5 cellular contexts compared by ENCODE assay signal in genomic region chr5:81592085-81592484, GRCh38.
DNase-seq lines count a peak whose midpoint lies in the region; ATAC-seq, FAIRE-seq and TF ChIP-seq lines count a peak whose summit lies in the region.
"Not testable (repeated sequence)": the region's sequence is repeated elsewhere in the genome, so short reads cannot be mapped to it uniquely, and the experiment has no call there.

No MANE protein-coding gene starts in this region.

- H3K9ac ChIP-seq in HepG2 (ENCODE audit: insufficient read depth, low read depth, low read length): not testable (repeated sequence)

- DNase-seq in Jurkat, Clone E6-1 (ENCODE audit: low read depth, low spot score): peak; percentile 49
- DNase-seq in LoVo (ENCODE audit: low spot score) (peak; percentile 22), NCI-H345 (lab: John Stamatoyannopoulos, UW) (peak; percentile 3), SHP77 (lab: John Stamatoyannopoulos, UW) (peak; percentile 42 to 67)
- not testable (repeated sequence) for DNase-seq in HepG2 (ENCODE audit: low spot score)

- not testable (repeated sequence) for FAIRE-seq in HepG2 (lab: Jason Lieb, UNC)

- H3K27ac ChIP-seq in HepG2 (ENCODE audit: extremely low read length, insufficient read depth, low read length): not testable (repeated sequence)

- H3K36me3 ChIP-seq in HepG2 (replicated peaks in 1 of 2; ENCODE audit: control insufficient read depth in 1 of 2, insufficient read depth in 2 of 2, low read length in 2 of 2): not testable (repeated sequence)

- TF ChIP-seq CTCF in HepG2 (CRISPR knock-in tag; IDR thresholded peaks at IDR 0.05): not testable (repeated sequence)

- intact Hi-C loops in HepG2 (cut with micrococcal nuclease; ENCODE audit: unreplicated experiment): not testable (repeated sequence)

- POLR2A ChIA-PET in HepG2 (lab: Yijun Ruan, JAX): not testable (repeated sequence)

- not testable (repeated sequence) for H3K4me3 ChIP-seq in Jurkat, Clone E6-1 (ENCODE audit: low read length); HepG2 (replicated peaks in 1 of 3; ENCODE audit: insufficient read depth in 1 of 3, low read depth in 2 of 3, low read length in 3 of 3)

- TF ChIP-seq POLR2A in HepG2 (IDR thresholded peaks at IDR 0.05; ENCODE audit: insufficient read depth in 1 of 2, low read depth in 2 of 2, low read length in 2 of 2): not testable (repeated sequence)

- not testable (repeated sequence) for H3K27me3 ChIP-seq in HepG2 (ENCODE audit: control insufficient read depth in 1 of 2, insufficient read depth in 2 of 2, low read length in 2 of 2)

- not testable (repeated sequence) for H4K20me1 ChIP-seq in HepG2 (ENCODE audit: insufficient read depth, low read length)

- H3K9me3 ChIP-seq in HepG2 (ENCODE audit: low read length): not testable (repeated sequence)

- not testable (repeated sequence) for H3K79me2 ChIP-seq in HepG2 (ENCODE audit: insufficient read depth, low read length)

- not testable (repeated sequence) for BruUV-seq in HepG2 (replicated peaks; lab: Mats Ljungman, UMichigan)

- CTCF ChIA-PET in HepG2 (lab: Yijun Ruan, JAX; ENCODE audit: low intra/inter-chr PET ratio, low total read pairs): not testable (repeated sequence)

- TF ChIP-seq EP300 in HepG2 (IDR thresholded peaks at IDR 0.05; ENCODE audit: low read depth in 2 of 2, low read length in 2 of 2); HepG2 (CRISPR knock-in tag; IDR thresholded peaks at IDR 0.05; ENCODE audit: borderline replicate concordance): not testable (repeated sequence)

- not testable (repeated sequence) for ATAC-seq in HepG2

- in situ Hi-C loops in HepG2 (cut with HindIII; ENCODE audit: extremely low pct_ligation_motif_present, low pct_unique_long_range_greater_than_20kb): not testable (repeated sequence)

- not testable (repeated sequence) for H3K4me2 ChIP-seq in HepG2 (ENCODE audit: low read depth, low read length)

- not testable (repeated sequence) for H3K4me1 ChIP-seq in HepG2 (ENCODE audit: insufficient read depth, low read length)

- WGBS in HepG2 (ENCODE audit: low lambda C conversion rate): 49% methylated on average over 5 of the region's 10 CpGs

- H2AFZ ChIP-seq in HepG2 (ENCODE audit: low read length): not testable (repeated sequence)

- TF ChIP-seq RAD21 in HepG2 (CRISPR knock-in tag; IDR thresholded peaks at IDR 0.05): not testable (repeated sequence)

TF ChIP-seq in HepG2, 621 proteins besides CTCF, POLR2A, EP300 and RAD21:
- TF ChIP-seq, protein P1, sequence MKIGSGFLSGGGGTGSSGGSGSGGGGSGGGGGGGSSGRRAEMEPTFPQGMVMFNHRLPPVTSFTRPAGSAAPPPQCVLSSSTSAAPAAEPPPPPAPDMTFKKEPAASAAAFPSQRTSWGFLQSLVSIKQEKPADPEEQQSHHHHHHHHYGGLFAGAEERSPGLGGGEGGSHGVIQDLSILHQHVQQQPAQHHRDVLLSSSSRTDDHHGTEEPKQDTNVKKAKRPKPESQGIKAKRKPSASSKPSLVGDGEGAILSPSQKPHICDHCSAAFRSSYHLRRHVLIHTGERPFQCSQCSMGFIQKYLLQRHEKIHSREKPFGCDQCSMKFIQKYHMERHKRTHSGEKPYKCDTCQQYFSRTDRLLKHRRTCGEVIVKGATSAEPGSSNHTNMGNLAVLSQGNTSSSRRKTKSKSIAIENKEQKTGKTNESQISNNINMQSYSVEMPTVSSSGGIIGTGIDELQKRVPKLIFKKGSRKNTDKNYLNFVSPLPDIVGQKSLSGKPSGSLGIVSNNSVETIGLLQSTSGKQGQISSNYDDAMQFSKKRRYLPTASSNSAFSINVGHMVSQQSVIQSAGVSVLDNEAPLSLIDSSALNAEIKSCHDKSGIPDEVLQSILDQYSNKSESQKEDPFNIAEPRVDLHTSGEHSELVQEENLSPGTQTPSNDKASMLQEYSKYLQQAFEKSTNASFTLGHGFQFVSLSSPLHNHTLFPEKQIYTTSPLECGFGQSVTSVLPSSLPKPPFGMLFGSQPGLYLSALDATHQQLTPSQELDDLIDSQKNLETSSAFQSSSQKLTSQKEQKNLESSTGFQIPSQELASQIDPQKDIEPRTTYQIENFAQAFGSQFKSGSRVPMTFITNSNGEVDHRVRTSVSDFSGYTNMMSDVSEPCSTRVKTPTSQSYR (CRISPR knock-in tag; IDR thresholded peaks at IDR 0.05; ENCODE audit: borderline replicate concordance): peak; percentile 78; the same call in 1 of the 2 replicates
TF ChIP-seq in HepG2: peak in this region for 1; not testable (repeated sequence) for 620.
